Comparison of ENCODE assay signal across 1 cellular context in the genomic region with DNA sequence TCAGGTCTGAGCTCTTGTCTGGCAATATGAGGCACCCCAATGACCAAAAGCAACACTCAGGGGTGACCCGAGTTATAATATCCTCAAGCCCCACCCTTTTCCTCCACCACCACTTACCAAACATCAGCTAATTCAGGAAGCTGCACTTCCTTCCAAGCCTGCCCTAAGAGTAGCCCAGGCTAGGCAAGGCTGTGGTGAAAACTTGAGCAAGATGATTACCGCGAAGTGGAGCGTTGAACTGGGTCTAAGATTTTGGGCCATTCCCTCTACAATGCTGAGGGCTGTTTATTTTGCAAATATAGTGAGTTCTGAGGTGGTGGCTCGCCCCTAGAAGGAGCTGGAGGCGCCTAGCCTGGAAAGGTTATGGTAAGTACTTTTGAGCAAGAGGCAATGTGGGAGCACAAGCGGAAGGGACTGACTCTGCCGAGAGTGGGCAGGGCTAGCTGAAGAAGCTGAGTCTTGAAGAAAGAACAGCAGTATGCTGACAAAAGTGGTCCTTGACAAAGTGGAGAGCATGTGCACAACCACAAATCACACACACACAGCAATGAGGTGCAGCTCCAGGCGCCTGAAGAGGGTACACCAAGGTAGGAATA.
TF ChIP-seq lines count a peak whose summit lies in the region.

A gene with protein sequence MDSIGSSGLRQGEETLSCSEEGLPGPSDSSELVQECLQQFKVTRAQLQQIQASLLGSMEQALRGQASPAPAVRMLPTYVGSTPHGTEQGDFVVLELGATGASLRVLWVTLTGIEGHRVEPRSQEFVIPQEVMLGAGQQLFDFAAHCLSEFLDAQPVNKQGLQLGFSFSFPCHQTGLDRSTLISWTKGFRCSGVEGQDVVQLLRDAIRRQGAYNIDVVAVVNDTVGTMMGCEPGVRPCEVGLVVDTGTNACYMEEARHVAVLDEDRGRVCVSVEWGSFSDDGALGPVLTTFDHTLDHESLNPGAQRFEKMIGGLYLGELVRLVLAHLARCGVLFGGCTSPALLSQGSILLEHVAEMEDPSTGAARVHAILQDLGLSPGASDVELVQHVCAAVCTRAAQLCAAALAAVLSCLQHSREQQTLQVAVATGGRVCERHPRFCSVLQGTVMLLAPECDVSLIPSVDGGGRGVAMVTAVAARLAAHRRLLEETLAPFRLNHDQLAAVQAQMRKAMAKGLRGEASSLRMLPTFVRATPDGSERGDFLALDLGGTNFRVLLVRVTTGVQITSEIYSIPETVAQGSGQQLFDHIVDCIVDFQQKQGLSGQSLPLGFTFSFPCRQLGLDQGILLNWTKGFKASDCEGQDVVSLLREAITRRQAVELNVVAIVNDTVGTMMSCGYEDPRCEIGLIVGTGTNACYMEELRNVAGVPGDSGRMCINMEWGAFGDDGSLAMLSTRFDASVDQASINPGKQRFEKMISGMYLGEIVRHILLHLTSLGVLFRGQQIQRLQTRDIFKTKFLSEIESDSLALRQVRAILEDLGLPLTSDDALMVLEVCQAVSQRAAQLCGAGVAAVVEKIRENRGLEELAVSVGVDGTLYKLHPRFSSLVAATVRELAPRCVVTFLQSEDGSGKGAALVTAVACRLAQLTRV (minus strand): TSS at position 51 of the 596 bp plus-strand sequence. CDS start 3,187 bp downstream, outside the sequence.

TF ChIP-seq in HepG2, 621 proteins besides CTCF, POLR2A, EP300 and RAD21:
- TF ChIP-seq FOXP1 (IDR thresholded peaks at IDR 0.05) (no peak), FOXP1 (CRISPR knock-in tag; IDR thresholded peaks at IDR 0.05) (no peak), NR3C1 (CRISPR knock-in tag; IDR thresholded peaks at IDR 0.05) (no peak), ZNF841 (CRISPR knock-in tag; IDR thresholded peaks at IDR 0.05; ENCODE audit: borderline replicate concordance) (no peak), ZNF790 (CRISPR knock-in tag; IDR thresholded peaks at IDR 0.05; ENCODE audit: borderline replicate concordance) (no peak), IKZF1 (IDR thresholded peaks at IDR 0.05) (no peak), ZNF503 (CRISPR knock-in tag; IDR thresholded peaks at IDR 0.05) (no peak), ZNF883 (CRISPR knock-in tag; IDR thresholded peaks at IDR 0.05; ENCODE audit: not compliant biosample characterization) (no peak), ZMYM2 (CRISPR knock-in tag; IDR thresholded peaks at IDR 0.05) (no peak), IKZF5 (CRISPR knock-in tag; IDR thresholded peaks at IDR 0.05) (no peak), GMEB2 (CRISPR knock-in tag; IDR thresholded peaks at IDR 0.05; ENCODE audit: low read depth) (no peak)
- TF ChIP-seq, protein P1, sequence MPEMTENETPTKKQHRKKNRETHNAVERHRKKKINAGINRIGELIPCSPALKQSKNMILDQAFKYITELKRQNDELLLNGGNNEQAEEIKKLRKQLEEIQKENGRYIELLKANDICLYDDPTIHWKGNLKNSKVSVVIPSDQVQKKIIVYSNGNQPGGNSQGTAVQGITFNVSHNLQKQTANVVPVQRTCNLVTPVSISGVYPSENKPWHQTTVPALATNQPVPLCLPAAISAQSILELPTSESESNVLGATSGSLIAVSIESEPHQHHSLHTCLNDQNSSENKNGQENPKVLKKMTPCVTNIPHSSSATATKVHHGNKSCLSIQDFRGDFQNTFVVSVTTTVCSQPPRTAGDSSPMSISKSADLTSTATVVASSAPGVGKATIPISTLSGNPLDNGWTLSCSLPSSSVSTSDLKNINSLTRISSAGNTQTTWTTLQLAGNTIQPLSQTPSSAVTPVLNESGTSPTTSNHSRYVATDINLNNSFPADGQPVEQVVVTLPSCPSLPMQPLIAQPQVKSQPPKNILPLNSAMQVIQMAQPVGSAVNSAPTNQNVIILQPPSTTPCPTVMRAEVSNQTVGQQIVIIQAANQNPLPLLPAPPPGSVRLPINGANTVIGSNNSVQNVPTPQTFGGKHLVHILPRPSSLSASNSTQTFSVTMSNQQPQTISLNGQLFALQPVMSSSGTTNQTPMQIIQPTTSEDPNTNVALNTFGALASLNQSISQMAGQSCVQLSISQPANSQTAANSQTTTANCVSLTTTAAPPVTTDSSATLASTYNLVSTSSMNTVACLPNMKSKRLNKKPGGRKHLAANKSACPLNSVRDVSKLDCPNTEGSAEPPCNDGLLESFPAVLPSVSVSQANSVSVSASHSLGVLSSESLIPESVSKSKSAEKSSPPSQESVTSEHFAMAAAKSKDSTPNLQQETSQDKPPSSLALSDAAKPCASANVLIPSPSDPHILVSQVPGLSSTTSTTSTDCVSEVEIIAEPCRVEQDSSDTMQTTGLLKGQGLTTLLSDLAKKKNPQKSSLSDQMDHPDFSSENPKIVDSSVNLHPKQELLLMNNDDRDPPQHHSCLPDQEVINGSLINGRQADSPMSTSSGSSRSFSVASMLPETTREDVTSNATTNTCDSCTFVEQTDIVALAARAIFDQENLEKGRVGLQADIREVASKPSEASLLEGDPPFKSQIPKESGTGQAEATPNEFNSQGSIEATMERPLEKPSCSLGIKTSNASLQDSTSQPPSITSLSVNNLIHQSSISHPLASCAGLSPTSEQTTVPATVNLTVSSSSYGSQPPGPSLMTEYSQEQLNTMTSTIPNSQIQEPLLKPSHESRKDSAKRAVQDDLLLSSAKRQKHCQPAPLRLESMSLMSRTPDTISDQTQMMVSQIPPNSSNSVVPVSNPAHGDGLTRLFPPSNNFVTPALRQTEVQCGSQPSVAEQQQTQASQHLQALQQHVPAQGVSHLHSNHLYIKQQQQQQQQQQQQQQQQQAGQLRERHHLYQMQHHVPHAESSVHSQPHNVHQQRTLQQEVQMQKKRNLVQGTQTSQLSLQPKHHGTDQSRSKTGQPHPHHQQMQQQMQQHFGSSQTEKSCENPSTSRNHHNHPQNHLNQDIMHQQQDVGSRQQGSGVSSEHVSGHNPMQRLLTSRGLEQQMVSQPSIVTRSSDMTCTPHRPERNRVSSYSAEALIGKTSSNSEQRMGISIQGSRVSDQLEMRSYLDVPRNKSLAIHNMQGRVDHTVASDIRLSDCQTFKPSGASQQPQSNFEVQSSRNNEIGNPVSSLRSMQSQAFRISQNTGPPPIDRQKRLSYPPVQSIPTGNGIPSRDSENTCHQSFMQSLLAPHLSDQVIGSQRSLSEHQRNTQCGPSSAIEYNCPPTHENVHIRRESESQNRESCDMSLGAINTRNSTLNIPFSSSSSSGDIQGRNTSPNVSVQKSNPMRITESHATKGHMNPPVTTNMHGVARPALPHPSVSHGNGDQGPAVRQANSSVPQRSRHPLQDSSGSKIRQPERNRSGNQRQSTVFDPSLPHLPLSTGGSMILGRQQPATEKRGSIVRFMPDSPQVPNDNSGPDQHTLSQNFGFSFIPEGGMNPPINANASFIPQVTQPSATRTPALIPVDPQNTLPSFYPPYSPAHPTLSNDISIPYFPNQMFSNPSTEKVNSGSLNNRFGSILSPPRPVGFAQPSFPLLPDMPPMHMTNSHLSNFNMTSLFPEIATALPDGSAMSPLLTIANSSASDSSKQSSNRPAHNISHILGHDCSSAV (CRISPR knock-in tag; IDR thresholded peaks at IDR 0.05; ENCODE audit: borderline replicate concordance), result no peak
TF ChIP-seq in HepG2: peak in this region for 0.
